In the genomic region with DNA sequence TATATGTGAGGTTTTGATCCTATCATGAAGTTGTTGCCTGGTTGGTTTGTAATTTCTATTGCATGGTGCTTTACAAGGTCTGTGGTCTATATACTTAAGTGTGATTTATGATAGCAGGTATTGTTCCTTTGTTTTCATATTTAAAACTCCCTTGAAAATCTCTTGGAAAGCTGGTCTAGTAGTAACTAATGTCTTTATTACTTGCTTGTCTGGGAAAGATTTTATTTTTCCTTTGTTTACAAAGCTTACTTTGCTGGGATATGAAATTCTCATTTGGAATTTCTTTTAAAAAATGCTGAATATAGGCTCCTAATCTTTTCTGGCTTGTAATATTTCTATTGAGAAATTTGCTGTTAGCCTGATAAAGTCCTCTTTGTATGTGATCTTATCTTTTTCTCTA, we compare ENCODE assay signal across 38 cellular contexts.
"Had no signal": no experiment of that assay in that cellular context is flagged by ENCODE, and none has a peak within 500 bp of the region (broad histone marks: within the 10 kb centered on the region; RNA-seq: fewer than 3 reads in every experiment).

No MANE protein-coding gene starts in this region.

- H3K27ac Mint-ChIP-seq: activated naive CD4-positive, alpha-beta T cell treated with anti-CD3 and anti-CD28 coated beads for 36 hours; activated naive CD4-positive, alpha-beta T cell treated with anti-CD3 and anti-CD28 coated beads, Interleukin-2, amount 10 ng/mL, durations not matched to agents 7 days and 5 days; activated naive CD4-positive, alpha-beta T cell treated with anti-CD3 and anti-CD28 coated beads, Interleukin-2, amount 50 U/mL, for 24 hours; activated naive CD4-positive, alpha-beta T cell treated with anti-CD3 and anti-CD28 coated beads, Interleukin-2, amount 50 U/mL, for 72 hours; activated naive CD8-positive, alpha-beta T cell; activated naive CD8-positive, alpha-beta T cell treated with anti-CD3 and anti-CD28 coated beads for 36 hours; activated naive CD8-positive, alpha-beta T cell treated with anti-CD3 and anti-CD28 coated beads, Interleukin-2, amount 10 ng/mL, durations not matched to agents 7 days and 5 days; activated naive CD8-positive, alpha-beta T cell treated with anti-CD3 and anti-CD28 coated beads, Interleukin-2, amount 50 U/mL, for 24 hours; activated T-cell treated with anti-CD3 and anti-CD28 coated beads, Interleukin-2, amount 50 U/mL, for 24 hours; activated T-cell treated with anti-CD3 and anti-CD28 coated beads, Interleukin-2, amount 50 U/mL, for 72 hours; activated T-helper 1 cell treated with anti-CD3 and anti-CD28 coated beads, Interleukin-12 subunit alpha, Interleukin-12 subunit beta, Interleukin-2, Interleukin-4 antibody, amounts not matched to agents 30 ng/mL and 10 ng/mL and 1 ng/mL, durations not matched to agents 14 hours and 24 hours and 36 hours; activated T-helper 17 cell treated with anti-CD3 and anti-CD28 coated beads, Interleukin-2, amount 50 U/mL, for 72 hours; activated T-helper 2 cell treated with anti-CD3 and anti-CD28 coated beads, Interferon-gamma antibody, Interleukin-2, Interleukin-4, amounts not matched to agents 10 μg/mL and 5 μg/mL and 100 μg/mL, durations not matched to agents 14 hours and 24 hours and 36 hours; brain had no signal

- H3K9me3 ChIP-seq: adrenal gland, body of pancreas had no signal

- DNase-seq: activated effector memory CD4-positive, alpha-beta T cell treated with anti-CD3 and anti-CD28 coated beads, Interleukin-2, amount 50 U/mL, for 16 hours; activated effector memory CD4-positive, alpha-beta T cell treated with Interleukin-2 at 50 U/mL for 16 hours; activated gamma-delta T cell; activated gamma-delta T cell treated with Interleukin-2 at 50 U/mL for 16 hours; activated naive CD4-positive, alpha-beta T cell; activated naive CD4-positive, alpha-beta T cell treated with anti-CD3 and anti-CD28 coated beads for 36 hours; activated naive CD4-positive, alpha-beta T cell treated with anti-CD3 and anti-CD28 coated beads, Interleukin-2, amount 10 ng/mL, durations not matched to agents 7 days and 5 days; activated naive CD4-positive, alpha-beta T cell treated with anti-CD3 and anti-CD28 coated beads, Interleukin-2, amount 50 U/mL, for 16 hours; activated naive CD4-positive, alpha-beta T cell treated with Interleukin-2 at 50 U/mL for 16 hours; activated naive CD8-positive, alpha-beta T cell treated with anti-CD3 and anti-CD28 coated beads for 36 hours; activated naive CD8-positive, alpha-beta T cell treated with anti-CD3 and anti-CD28 coated beads, Interleukin-2, amount 10 ng/mL, durations not matched to agents 7 days and 5 days; activated naive CD8-positive, alpha-beta T cell treated with anti-CD3 and anti-CD28 coated beads, Interleukin-2, amount 50 U/mL, for 24 hours; activated T-cell treated with anti-CD3 and anti-CD28 coated beads, Interleukin-2, amount 50 U/mL, for 1 hour; activated T-cell treated with anti-CD3 and anti-CD28 coated beads, Interleukin-2, amount 50 U/mL, for 24 hours; activated T-cell treated with anti-CD3 and anti-CD28 coated beads, Interleukin-2, amount 50 U/mL, for 4 hours; activated T-cell treated with anti-CD3 and anti-CD28 coated beads, Interleukin-2, amount 50 U/mL, for 48 hours; activated T-cell treated with anti-CD3 and anti-CD28 coated beads, Interleukin-2, amount 50 U/mL, for 72 hours; adrenal gland; amniotic stem cell; amygdala; anterior cingulate cortex; aorta; body of pancreas; brain microvascular endothelial cell; caudate nucleus; central memory CD4-positive, alpha-beta T cell; cerebellar nuclear complex had no signal

- H3K4me1 Mint-ChIP-seq: activated naive CD4-positive, alpha-beta T cell treated with anti-CD3 and anti-CD28 coated beads, Interleukin-2, amount 10 ng/mL, durations not matched to agents 7 days and 5 days; activated naive CD4-positive, alpha-beta T cell treated with anti-CD3 and anti-CD28 coated beads, Interleukin-2, amount 50 U/mL, for 24 hours; activated naive CD8-positive, alpha-beta T cell treated with anti-CD3 and anti-CD28 coated beads for 36 hours; activated naive CD8-positive, alpha-beta T cell treated with anti-CD3 and anti-CD28 coated beads, Interleukin-2, amount 10 ng/mL, durations not matched to agents 7 days and 5 days; activated naive CD8-positive, alpha-beta T cell treated with anti-CD3 and anti-CD28 coated beads, Interleukin-2, amount 50 U/mL, for 24 hours; activated T-helper 17 cell treated with anti-CD3 and anti-CD28 coated beads, Interleukin-2, amount 50 U/mL, for 72 hours; brain; central memory CD8-positive, alpha-beta T cell had no signal

- H3K36me3 ChIP-seq: adrenal gland, ascending aorta, brain microvascular endothelial cell, breast epithelium, cardiac muscle cell had no signal

- H3K27me3 Mint-ChIP-seq: activated naive CD4-positive, alpha-beta T cell treated with anti-CD3 and anti-CD28 coated beads, Interleukin-2, amount 10 ng/mL, durations not matched to agents 7 days and 5 days; activated naive CD4-positive, alpha-beta T cell treated with anti-CD3 and anti-CD28 coated beads, Interleukin-2, amount 50 U/mL, for 24 hours; activated naive CD8-positive, alpha-beta T cell; activated naive CD8-positive, alpha-beta T cell treated with anti-CD3 and anti-CD28 coated beads for 36 hours; activated naive CD8-positive, alpha-beta T cell treated with anti-CD3 and anti-CD28 coated beads, Interleukin-2, amount 10 ng/mL, durations not matched to agents 7 days and 5 days; activated naive CD8-positive, alpha-beta T cell treated with anti-CD3 and anti-CD28 coated beads, Interleukin-2, amount 50 U/mL, for 24 hours; activated T-cell treated with anti-CD3 and anti-CD28 coated beads, Interleukin-2, amount 50 U/mL, for 24 hours; activated T-helper 17 cell treated with anti-CD3 and anti-CD28 coated beads, Interleukin-2, amount 50 U/mL, for 72 hours; brain; central memory CD8-positive, alpha-beta T cell had no signal

- H3K4me3 ChIP-seq: adrenal gland, ascending aorta, body of pancreas, breast epithelium, cardiac muscle cell had no signal

- H3K27me3 ChIP-seq: adrenal gland, ascending aorta, body of pancreas, brain microvascular endothelial cell, breast epithelium, cardiac muscle cell had no signal

- H3K4me3 Mint-ChIP-seq: activated naive CD4-positive, alpha-beta T cell treated with anti-CD3 and anti-CD28 coated beads for 36 hours; activated naive CD4-positive, alpha-beta T cell treated with anti-CD3 and anti-CD28 coated beads, Interleukin-2, amount 10 ng/mL, durations not matched to agents 7 days and 5 days; activated naive CD4-positive, alpha-beta T cell treated with anti-CD3 and anti-CD28 coated beads, Interleukin-2, amount 50 U/mL, for 24 hours; activated naive CD8-positive, alpha-beta T cell; activated naive CD8-positive, alpha-beta T cell treated with anti-CD3 and anti-CD28 coated beads for 36 hours; activated naive CD8-positive, alpha-beta T cell treated with anti-CD3 and anti-CD28 coated beads, Interleukin-2, amount 10 ng/mL, durations not matched to agents 7 days and 5 days; activated naive CD8-positive, alpha-beta T cell treated with anti-CD3 and anti-CD28 coated beads, Interleukin-2, amount 50 U/mL, for 24 hours; activated T-cell treated with anti-CD3 and anti-CD28 coated beads, Interleukin-2, amount 50 U/mL, for 24 hours; activated T-cell treated with anti-CD3 and anti-CD28 coated beads, Interleukin-2, amount 50 U/mL, for 4 hours; activated T-cell treated with anti-CD3 and anti-CD28 coated beads, Interleukin-2, amount 50 U/mL, for 72 hours; activated T-helper 1 cell treated with anti-CD3 and anti-CD28 coated beads, Interleukin-12 subunit alpha, Interleukin-12 subunit beta, Interleukin-2, Interleukin-4 antibody, amounts not matched to agents 30 ng/mL and 10 ng/mL and 1 ng/mL, durations not matched to agents 14 hours and 24 hours and 36 hours; activated T-helper 17 cell treated with anti-CD3 and anti-CD28 coated beads, Interleukin-2, amount 50 U/mL, for 72 hours; brain; central memory CD8-positive, alpha-beta T cell had no signal

- H3K36me3 Mint-ChIP-seq: activated naive CD4-positive, alpha-beta T cell treated with anti-CD3 and anti-CD28 coated beads, Interleukin-2, amount 10 ng/mL, durations not matched to agents 7 days and 5 days; activated naive CD4-positive, alpha-beta T cell treated with anti-CD3 and anti-CD28 coated beads, Interleukin-2, amount 50 U/mL, for 24 hours; activated naive CD8-positive, alpha-beta T cell; activated naive CD8-positive, alpha-beta T cell treated with anti-CD3 and anti-CD28 coated beads for 36 hours; activated naive CD8-positive, alpha-beta T cell treated with anti-CD3 and anti-CD28 coated beads, Interleukin-2, amount 10 ng/mL, durations not matched to agents 7 days and 5 days; brain had no signal

- H3K4me1 ChIP-seq: adrenal gland, ascending aorta, body of pancreas, breast epithelium had no signal

- H3K27ac ChIP-seq: adrenal gland, ascending aorta, body of pancreas, brain microvascular endothelial cell, breast epithelium, cardiac muscle cell had no signal
